In the genomic region with DNA sequence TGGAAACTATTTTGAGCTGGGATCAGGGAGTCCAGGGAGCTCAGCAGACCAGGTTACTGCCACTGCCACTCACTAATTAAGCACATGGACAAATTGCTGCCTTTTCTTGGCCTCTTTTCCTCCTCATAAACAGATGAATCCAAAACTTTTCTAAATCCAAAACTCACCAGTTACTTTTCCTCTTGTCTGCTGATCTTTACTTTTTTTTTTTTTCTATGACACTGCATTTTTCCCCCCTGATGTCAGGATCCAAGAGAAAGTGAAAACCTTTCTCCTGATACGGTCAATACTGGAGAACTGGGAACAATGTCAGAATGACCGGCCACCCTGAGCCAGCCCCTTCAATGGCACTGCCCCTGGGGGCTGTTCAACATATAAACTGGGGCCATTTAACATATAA, we compare ENCODE assay signal across 9 cellular contexts.
A peak's percentile ranks its signal among the peaks of the same experiment; 100 is the strongest.
DNase-seq lines count a peak whose midpoint lies in the region; ATAC-seq, FAIRE-seq and TF ChIP-seq lines count a peak whose summit lies in the region.
"Had no signal": no experiment of that assay in that cellular context is flagged by ENCODE, and none has a peak within 500 bp of the region (broad histone marks: within the 10 kb centered on the region; RNA-seq: fewer than 3 reads in every experiment).

No MANE protein-coding gene starts in this region.

- H3K4me3 ChIP-seq in fibroblast of lung (replicated peaks in 1 of 4; ENCODE audit: control extremely low read depth in 1 of 4, insufficient read depth in 1 of 4, low read depth in 3 of 4, low read length in 4 of 4) (peak overlapping the region in 2 of 4 experiments; percentile 12 to 25), aorta (ENCODE audit: low read length in 2 of 2) (no peak overlapping the region)

- no peaks in the 10 kb centered on the region for H3K36me3 Mint-ChIP-seq in nephron (ENCODE audit: low read depth)
- H3K36me3 Mint-ChIP-seq in stimulated activated effector memory CD8-positive, alpha-beta T cell treated with anti-CD3 and anti-CD28 coated beads, Interleukin-12 subunit alpha, Interleukin-12 subunit beta, amount 100 ng/mL, for 72 hours, result no peaks in the 10 kb centered on the region

- peak; percentile 57 for ATAC-seq in aorta (ENCODE audit: low FRiP score)
- no peak for ATAC-seq in stimulated activated effector memory CD8-positive, alpha-beta T cell treated with anti-CD3 and anti-CD28 coated beads, Interleukin-12 subunit alpha, Interleukin-12 subunit beta, amount 100 ng/mL, for 72 hours

- no peaks in the 10 kb centered on the region for H4K20me1 ChIP-seq in fibroblast of lung (ENCODE audit: control insufficient read depth, extremely low read depth, insufficient read depth, low read length)

- H3K27ac ChIP-seq in fibroblast of lung (ENCODE audit: insufficient read depth, low read length) (peak overlapping the region; percentile 81), aorta (ENCODE audit: low read depth in 1 of 2, low read length in 2 of 2) (peak overlapping the region in 1 of 2 donors; percentile 36)
- H3K27ac ChIP-seq: VCaP had no signal

- H2AFZ ChIP-seq in fibroblast of lung (ENCODE audit: low read length), result peak overlapping the region; percentile 64

- peaks cover 5% of the 10 kb centered on the region for H3K27me3 Mint-ChIP-seq in nephron (ENCODE audit: low read depth)

- H3K9ac ChIP-seq in fibroblast of lung (ENCODE audit: insufficient read depth, low read length), result no peak overlapping the region

- no peak for FAIRE-seq in RCC 7860 (lab: Jason Lieb, UNC)

- DNase-seq in RCC 7860 (ENCODE audit: low spot score) (peak; percentile 16), fibroblast of lung (ENCODE audit: low read depth in 2 of 2) (peak; percentile 44 to 56), aorta (no peak), GOT3 (lab: John Stamatoyannopoulos, UW) (no peak), NCI-H1105 (lab: John Stamatoyannopoulos, UW) (no peak)
- DNase-seq in stimulated activated effector memory CD8-positive, alpha-beta T cell treated with anti-CD3 and anti-CD28 coated beads, Interleukin-12 subunit alpha, Interleukin-12 subunit beta, amount 100 ng/mL, for 72 hours (ENCODE audit: low spot score in 2 of 2), result no peak
- DNase-seq: activated naive CD4-positive, alpha-beta T cell treated with anti-CD3 and anti-CD28 coated beads for 36 hours had no signal

- H3K4me1 Mint-ChIP-seq in nephron, result peaks cover 40% of the 10 kb centered on the region
- H3K4me1 Mint-ChIP-seq in stimulated activated effector memory CD8-positive, alpha-beta T cell treated with anti-CD3 and anti-CD28 coated beads, Interleukin-12 subunit alpha, Interleukin-12 subunit beta, amount 100 ng/mL, for 72 hours, result no peaks in the 10 kb centered on the region

- intact Hi-C loops in aorta (cut with DNase I), result no loop called here

- no peak overlapping the region for H3K4me3 Mint-ChIP-seq in nephron
- no peak overlapping the region for H3K4me3 Mint-ChIP-seq in stimulated activated effector memory CD8-positive, alpha-beta T cell treated with anti-CD3 and anti-CD28 coated beads, Interleukin-12 subunit alpha, Interleukin-12 subunit beta, amount 100 ng/mL, for 72 hours
- H3K4me3 Mint-ChIP-seq: activated naive CD4-positive, alpha-beta T cell treated with anti-CD3 and anti-CD28 coated beads for 36 hours had no signal

- H3K9me3 ChIP-seq in fibroblast of lung (ENCODE audit: control insufficient read depth, insufficient read depth, low read depth, low read length) (no peaks in the 10 kb centered on the region), aorta (ENCODE audit: control insufficient read depth, low read length) (no peaks in the 10 kb centered on the region)

- H3K27me3 ChIP-seq in fibroblast of lung (ENCODE audit: control insufficient read depth, insufficient read depth, low read length) (no peaks in the 10 kb centered on the region), aorta (ENCODE audit: control insufficient read depth in 1 of 2, insufficient read depth in 2 of 2, low read length in 1 of 2) (no peaks in the 10 kb centered on the region)

- H3K36me3 ChIP-seq in fibroblast of lung (ENCODE audit: control insufficient read depth, insufficient read depth, low read length) (no peaks in the 10 kb centered on the region), aorta (ENCODE audit: control insufficient read depth in 1 of 2, insufficient read depth in 2 of 2, low read length in 1 of 2) (no peaks in the 10 kb centered on the region)

- H3K9me3 Mint-ChIP-seq in nephron, result peaks cover 18% of the 10 kb centered on the region
- H3K9me3 Mint-ChIP-seq in stimulated activated effector memory CD8-positive, alpha-beta T cell treated with anti-CD3 and anti-CD28 coated beads, Interleukin-12 subunit alpha, Interleukin-12 subunit beta, amount 100 ng/mL, for 72 hours, result peaks cover 5% of the 10 kb centered on the region

- 11 to 15% methylated on average over 2 of the region's 2 CpGs for WGBS in aorta, 2 donors

- peaks cover 18% of the 10 kb centered on the region for H3K4me1 ChIP-seq in fibroblast of lung (ENCODE audit: control insufficient read depth, extremely low read depth, insufficient read depth, low read length)
- H3K4me1 ChIP-seq in aorta (ENCODE audit: control insufficient read depth in 1 of 2, insufficient read depth in 2 of 2, low read length in 2 of 2), result peaks cover 2 to 4% of the 10 kb centered on the region in 2 donors

- peak overlapping the region in 2 of 3 experiments; percentile 17 to 77 for H3K27ac Mint-ChIP-seq in nephron
- no peak overlapping the region for H3K27ac Mint-ChIP-seq in stimulated activated effector memory CD8-positive, alpha-beta T cell treated with anti-CD3 and anti-CD28 coated beads, Interleukin-12 subunit alpha, Interleukin-12 subunit beta, amount 100 ng/mL, for 72 hours
- H3K27ac Mint-ChIP-seq: activated naive CD4-positive, alpha-beta T cell treated with anti-CD3 and anti-CD28 coated beads for 36 hours had no signal

- TF ChIP-seq CTCF in fibroblast of lung (conservative IDR thresholded peaks at IDR 0.05 in 1 of 2, IDR thresholded peaks at IDR 0.05 in 1 of 2; ENCODE audit: low read depth in 1 of 2, low read length in 2 of 2) (no peak), nephron (IDR thresholded peaks at IDR 0.05; ENCODE audit: unreplicated experiment in 3 of 3) (no peak)

- H3K4me2 ChIP-seq in fibroblast of lung (ENCODE audit: extremely low read depth, insufficient read depth, low read length), result peak overlapping the region; percentile 30

- no peaks in the 10 kb centered on the region for H3K79me2 ChIP-seq in fibroblast of lung (ENCODE audit: control insufficient read depth, insufficient read depth, low read length)

Comparison
In these comparisons a context has a peak if more than half of its experiments do, and no peak if none do; other contexts are left out.
1. DNase-seq: peak in RCC 7860 (single experiment) and fibroblast of lung (2 of 2); none in aorta (0 of 2), stimulated activated effector memory CD8-positive, alpha-beta T cell treated with anti-CD3 and anti-CD28 coated beads, Interleukin-12 subunit alpha, Interleukin-12 subunit beta, amount 100 ng/mL, for 72 hours (0 of 2), GOT3 (single experiment) and NCI-H1105 (single experiment).